In the genomic region with DNA sequence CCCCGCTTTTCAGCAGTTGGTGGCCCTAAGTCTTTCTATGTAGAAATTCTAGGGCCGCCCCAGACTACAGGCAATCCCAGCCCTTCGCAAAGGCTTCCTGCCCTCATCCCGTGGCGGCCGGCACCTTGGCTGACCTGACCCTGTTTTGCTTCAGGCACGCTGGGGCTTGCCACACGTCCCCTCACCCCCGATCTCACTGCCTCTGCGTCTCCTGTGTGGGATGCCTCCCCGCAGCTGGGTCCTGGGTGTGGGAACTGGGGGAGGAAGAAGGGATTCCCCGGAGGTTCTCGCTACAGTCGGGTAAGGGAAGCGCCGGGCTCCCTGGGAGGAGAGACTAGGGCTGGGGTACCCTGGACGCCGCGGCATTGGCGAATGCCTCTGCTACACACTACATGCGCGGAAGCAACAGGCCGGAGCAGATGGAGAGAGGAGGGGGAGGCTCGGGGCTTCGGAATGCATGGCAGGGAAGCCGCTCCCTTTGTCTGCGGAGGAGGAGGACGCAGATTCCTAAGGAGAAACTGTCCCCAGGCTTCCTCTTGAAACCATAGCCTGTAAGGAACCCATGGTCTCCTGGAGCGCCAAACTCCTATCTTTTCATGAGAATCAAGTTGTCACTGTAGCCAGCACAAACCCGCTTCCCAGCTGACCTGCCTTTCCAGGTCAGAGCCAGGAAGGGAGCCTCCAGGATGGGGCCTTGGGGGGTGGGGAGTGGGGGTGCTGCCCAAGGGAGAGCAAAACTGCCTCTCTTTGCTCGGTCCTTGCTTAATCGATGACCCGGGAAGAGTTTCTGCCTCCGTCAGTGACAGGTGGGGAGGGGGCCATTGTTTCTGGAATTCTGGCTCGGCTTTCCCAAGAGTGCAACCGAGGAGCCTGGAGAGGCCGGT, we compare ENCODE assay signal across 8 cellular contexts. TPM values are rescaled to one million over a fixed set of nuclear protein-coding genes. Genes with fewer than 3 reads are reported as not detected.
DNase-seq lines count a peak whose midpoint lies in the region; ATAC-seq and TF ChIP-seq lines count a peak whose summit lies in the region.

No MANE protein-coding gene starts in this region.

- H3K27me3 ChIP-seq in neural progenitor cell, result no peaks in the 10 kb centered on the region

- no peaks in the 10 kb centered on the region for H3K36me3 ChIP-seq in neural progenitor cell

- H3K4me2 ChIP-seq in neural progenitor cell, result peak overlapping the region; percentile 98

- peak overlapping the region; percentile 66 for H3K9ac ChIP-seq in neural progenitor cell

- peaks cover 46% of the 10 kb centered on the region for H4K20me1 ChIP-seq in neural progenitor cell (ENCODE audit: low read depth)

- no peaks in the 10 kb centered on the region for H3K9me3 ChIP-seq in neural progenitor cell (ENCODE audit: low read depth)

- peaks cover 3% of the 10 kb centered on the region for H3K9me3 Mint-ChIP-seq in neural progenitor cell

- peak overlapping the region; percentile 99 for H3K4me3 Mint-ChIP-seq in neural progenitor cell

- ATAC-seq in HG02623 (IDR thresholded peaks at IDR 0.05; ENCODE audit: unreplicated experiment), result peak; percentile 2
- no peak for ATAC-seq in HG02884 (IDR thresholded peaks at IDR 0.05; ENCODE audit: unreplicated experiment)

- peaks cover 43% of the 10 kb centered on the region for H3K4me1 Mint-ChIP-seq in neural progenitor cell

- H3K27ac ChIP-seq in neural progenitor cell, result peak overlapping the region; percentile 96

- H3K79me2 ChIP-seq in neural progenitor cell (ENCODE audit: low read depth), result peaks cover 63% of the 10 kb centered on the region

- DNase-seq in EL, result peak; percentile 38
- DNase-seq in T-helper 9 cell, result peak; percentile 10
- no peak for DNase-seq in fibroblast of the aortic adventitia (ENCODE audit: low read depth)
- DNase-seq in neural progenitor cell (ENCODE audit: low spot score), result peak; percentile 90
- DNase-seq in cerebellar nuclear complex (lab: John Stamatoyannopoulos, UW), result no peak
- DNase-seq in dedifferentiated amniotic fluid mesenchymal stem cell (ENCODE audit: extremely low spot score), result no peak

- H3K36me3 Mint-ChIP-seq in neural progenitor cell, result peaks cover 23% of the 10 kb centered on the region

- TF ChIP-seq CTCF in fibroblast of the aortic adventitia (IDR thresholded peaks at IDR 0.05; ENCODE audit: insufficient read depth, low read length) (no peak), neural progenitor cell (IDR thresholded peaks at IDR 0.05) (no peak)

- peak overlapping the region; percentile 95 for H3K27ac Mint-ChIP-seq in neural progenitor cell

- peaks cover 56% of the 10 kb centered on the region for H3K4me1 ChIP-seq in neural progenitor cell

- H3K4me3 ChIP-seq in fibroblast of the aortic adventitia (ENCODE audit: low read depth, low read length) (peak overlapping the region; percentile 38), neural progenitor cell (peak overlapping the region; percentile 89)

- H3F3A ChIP-seq in neural progenitor cell (ENCODE audit: low read depth), result peaks cover 50% of the 10 kb centered on the region

- no peak overlapping the region for H2AFZ ChIP-seq in neural progenitor cell (replicated peaks)

- peaks cover 13% of the 10 kb centered on the region for H3K27me3 Mint-ChIP-seq in neural progenitor cell (ENCODE audit: insufficient read depth, low read depth)

RNA-seq across cellular contexts. Expression of a gene that starts 1.4 kb away (rescaled TPM):
- total RNA-seq in fibroblast of the aortic adventitia (ENCODE audit: low replicate concordance), result 0.18 and 0.57 TPM in 2 replicates
- total RNA-seq in neural progenitor cell (ENCODE audit: low replicate concordance), result 16.9 and 34.8 TPM in 2 replicates

RNA-seq across cellular contexts. Expression of a gene that starts 30.7 kb away (rescaled TPM):
- total RNA-seq in fibroblast of the aortic adventitia (ENCODE audit: low replicate concordance) (42.9 and 103 TPM in 2 replicates), neural progenitor cell (ENCODE audit: low replicate concordance) (31.0 and 32.7 TPM in 2 replicates)

RNA-seq across cellular contexts. Expression of a gene that starts 39.4 kb away (rescaled TPM):
- total RNA-seq in fibroblast of the aortic adventitia (ENCODE audit: low replicate concordance), result not detected in 2 replicates
- total RNA-seq in neural progenitor cell (ENCODE audit: low replicate concordance), result not detected in 2 replicates

Comparison
In these comparisons a context has a peak if more than half of its experiments do, and no peak if none do; other contexts are left out.
1. DNase-seq: peak in EL (single experiment), T-helper 9 cell (single experiment) and neural progenitor cell (single experiment); none in fibroblast of the aortic adventitia (single experiment), cerebellar nuclear complex (0 of 2) and dedifferentiated amniotic fluid mesenchymal stem cell (single experiment).
2. RNA of a gene that starts 1.4 kb away (total RNA-seq): 16.9 to 34.8 TPM in neural progenitor cell; 0.18 to 0.57 TPM in fibroblast of the aortic adventitia; every median in the first group is over 10 times any median in the second.